22 cellular contexts compared by ENCODE assay signal in the genomic region with DNA sequence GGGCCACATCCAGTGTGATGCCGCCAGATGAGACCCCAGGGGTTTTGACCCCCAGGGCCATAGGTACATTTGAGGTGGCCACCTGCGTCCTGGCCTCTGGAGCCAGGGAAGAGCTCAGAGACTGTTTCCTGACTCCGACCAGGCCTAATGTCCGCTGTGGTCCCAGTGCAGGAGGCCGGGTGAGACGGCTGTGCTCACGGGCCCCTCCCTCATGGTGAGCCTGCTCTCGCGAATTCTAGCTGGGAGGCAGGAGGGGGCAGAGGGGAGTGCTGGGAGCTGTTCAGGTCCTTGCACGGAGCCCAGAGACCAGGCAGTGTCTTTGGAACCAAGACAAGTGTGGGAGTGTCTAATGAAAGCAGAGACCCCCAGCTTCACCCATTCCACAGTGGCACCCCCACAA.
"Had no signal": no experiment of that assay in that cellular context is flagged by ENCODE, and none has a peak within 500 bp of the region (broad histone marks: within the 10 kb centered on the region; RNA-seq: fewer than 3 reads in every experiment).

No MANE protein-coding gene starts in this region.

- H3K27me3 ChIP-seq: foreskin keratinocyte had no signal

- DNase-seq: dermis blood vessel endothelial cell; dorsolateral prefrontal cortex; effector CD4-positive, alpha-beta T cell; effector memory CD4-positive, alpha-beta T cell; foreskin keratinocyte; heart left ventricle; hippocampal formation; left cardiac atrium; left lung; left ventricle myocardium superior; lower lobe of right lung; mesenchymal stem cell; mucosa of descending colon had no signal

- H3K4me1 ChIP-seq: esophagus muscularis mucosa, foreskin keratinocyte, gastroesophageal sphincter, heart left ventricle, left lung, lower lobe of right lung had no signal

- H3K27ac Mint-ChIP-seq: mesothelial cell of epicardium had no signal

- H3K9me3 Mint-ChIP-seq: mesothelial cell of epicardium had no signal

- H3K4me3 ChIP-seq: coronary artery, dorsolateral prefrontal cortex, esophagus muscularis mucosa, gastroesophageal sphincter, heart left ventricle, left lung, lower lobe of right lung, mucosa of descending colon had no signal

- H3K27ac ChIP-seq: coronary artery, dorsolateral prefrontal cortex, esophagus muscularis mucosa, foreskin keratinocyte, gastroesophageal sphincter, heart left ventricle, left lung, lower lobe of right lung had no signal

- FAIRE-seq: colon, endothelial cell of umbilical vein, frontal cortex, islet of Langerhans, keratinocyte had no signal

- ATAC-seq: foreskin keratinocyte, gastroesophageal sphincter, heart left ventricle, left cardiac atrium, left lung, left ventricle myocardium superior, lower lobe of right lung, mucosa of descending colon had no signal

- H3K4me1 Mint-ChIP-seq: mesothelial cell of epicardium had no signal

- H3K36me3 ChIP-seq: esophagus muscularis mucosa, gastroesophageal sphincter, heart left ventricle, left lung, lower lobe of right lung had no signal

- H3K4me3 Mint-ChIP-seq: mesothelial cell of epicardium had no signal

- H3K36me3 Mint-ChIP-seq: mesothelial cell of epicardium had no signal

- H3K9me3 ChIP-seq: esophagus muscularis mucosa, gastroesophageal sphincter, heart left ventricle, left lung, lower lobe of right lung, mucosa of descending colon had no signal
